ENCODE assay signal across 2 cellular contexts in the genomic region with DNA sequence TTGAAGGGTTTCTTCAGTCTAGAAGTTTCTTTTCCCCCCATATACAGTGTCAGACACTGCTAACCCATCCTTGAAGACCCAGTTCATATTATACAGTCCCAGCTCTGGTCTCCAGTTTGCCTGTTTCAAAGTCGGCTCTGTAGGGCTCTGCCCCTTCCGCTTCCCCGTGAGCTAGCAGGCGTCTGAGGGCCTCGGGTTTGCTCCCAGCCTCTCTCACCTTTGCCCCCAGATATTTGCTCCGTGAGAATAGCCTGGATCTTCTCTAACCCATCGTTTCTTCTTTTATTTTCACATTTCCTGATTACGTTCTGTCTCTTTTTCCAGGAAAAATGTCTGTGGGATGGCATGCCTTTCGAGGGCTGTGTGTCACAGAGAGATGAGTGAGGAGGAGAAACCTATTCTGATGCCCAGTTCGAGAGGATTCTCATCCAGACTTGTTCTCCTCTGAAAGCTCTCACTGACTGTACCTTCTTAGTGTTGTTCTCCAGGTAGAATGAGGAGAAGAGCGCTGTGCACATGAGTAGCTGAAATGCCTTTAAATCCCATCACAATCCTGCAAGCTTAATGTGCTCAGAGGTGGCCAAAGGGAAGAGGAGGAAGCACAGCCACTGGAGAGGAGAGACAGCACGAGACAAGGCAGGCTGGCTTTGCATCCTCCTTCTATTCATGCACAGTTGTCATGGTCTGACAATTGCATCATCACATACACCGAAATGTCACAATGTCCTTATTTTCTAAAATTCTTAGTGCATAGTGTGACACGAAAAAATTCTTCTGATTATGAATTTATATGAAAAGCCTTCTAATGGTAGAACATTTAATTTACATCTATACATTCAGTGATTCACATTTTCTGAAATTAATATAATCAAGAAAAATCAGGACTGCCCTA.
TF ChIP-seq lines count a peak whose summit lies in the region.

No MANE protein-coding gene starts in this region.

TF ChIP-seq in H1, 55 proteins besides CTCF, POLR2A, EP300 and RAD21 (continued from another document):
- TF ChIP-seq, protein P1, sequence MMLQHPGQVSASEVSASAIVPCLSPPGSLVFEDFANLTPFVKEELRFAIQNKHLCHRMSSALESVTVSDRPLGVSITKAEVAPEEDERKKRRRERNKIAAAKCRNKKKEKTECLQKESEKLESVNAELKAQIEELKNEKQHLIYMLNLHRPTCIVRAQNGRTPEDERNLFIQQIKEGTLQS (IDR thresholded peaks at IDR 0.05; ENCODE audit: insufficient read depth, low read depth, low read length), result no peak
- TF ChIP-seq RFX5 (IDR thresholded peaks at IDR 0.05; ENCODE audit: borderline replicate concordance, low read depth, low read length) (no peak), NRF1 (IDR thresholded peaks at IDR 0.05; ENCODE audit: low read depth, low read length) (no peak), GABPA (IDR thresholded peaks at IDR 0.05; ENCODE audit: borderline replicate concordance, insufficient read depth, low read length) (no peak), CBX8 (IDR thresholded peaks at IDR 0.05; ENCODE audit: borderline replicate concordance, low read depth, low read length) (no peak), CBX5 (IDR thresholded peaks at IDR 0.05; ENCODE audit: low read depth, low read length) (no peak), POU5F1 (IDR thresholded peaks at IDR 0.05; ENCODE audit: low read depth, low read length) (no peak), CHD2 (IDR thresholded peaks at IDR 0.05; ENCODE audit: low read length) (no peak), KDM5A (IDR thresholded peaks at IDR 0.05; ENCODE audit: low read length) (no peak), CREB1 (IDR thresholded peaks at IDR 0.05) (no peak), JUND (IDR thresholded peaks at IDR 0.05; ENCODE audit: low read length) (no peak), RBBP5 (IDR thresholded peaks at IDR 0.05; ENCODE audit: borderline replicate concordance, low read depth, low read length) (no peak)
- TF ChIP-seq, protein P2, sequence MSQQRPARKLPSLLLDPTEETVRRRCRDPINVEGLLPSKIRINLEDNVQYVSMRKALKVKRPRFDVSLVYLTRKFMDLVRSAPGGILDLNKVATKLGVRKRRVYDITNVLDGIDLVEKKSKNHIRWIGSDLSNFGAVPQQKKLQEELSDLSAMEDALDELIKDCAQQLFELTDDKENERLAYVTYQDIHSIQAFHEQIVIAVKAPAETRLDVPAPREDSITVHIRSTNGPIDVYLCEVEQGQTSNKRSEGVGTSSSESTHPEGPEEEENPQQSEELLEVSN (IDR thresholded peaks at IDR 0.05), result no peak

TF ChIP-seq in neural cell, 6 proteins besides CTCF, POLR2A, EP300 and RAD21 (continued from another document):
- TF ChIP-seq, protein P3, sequence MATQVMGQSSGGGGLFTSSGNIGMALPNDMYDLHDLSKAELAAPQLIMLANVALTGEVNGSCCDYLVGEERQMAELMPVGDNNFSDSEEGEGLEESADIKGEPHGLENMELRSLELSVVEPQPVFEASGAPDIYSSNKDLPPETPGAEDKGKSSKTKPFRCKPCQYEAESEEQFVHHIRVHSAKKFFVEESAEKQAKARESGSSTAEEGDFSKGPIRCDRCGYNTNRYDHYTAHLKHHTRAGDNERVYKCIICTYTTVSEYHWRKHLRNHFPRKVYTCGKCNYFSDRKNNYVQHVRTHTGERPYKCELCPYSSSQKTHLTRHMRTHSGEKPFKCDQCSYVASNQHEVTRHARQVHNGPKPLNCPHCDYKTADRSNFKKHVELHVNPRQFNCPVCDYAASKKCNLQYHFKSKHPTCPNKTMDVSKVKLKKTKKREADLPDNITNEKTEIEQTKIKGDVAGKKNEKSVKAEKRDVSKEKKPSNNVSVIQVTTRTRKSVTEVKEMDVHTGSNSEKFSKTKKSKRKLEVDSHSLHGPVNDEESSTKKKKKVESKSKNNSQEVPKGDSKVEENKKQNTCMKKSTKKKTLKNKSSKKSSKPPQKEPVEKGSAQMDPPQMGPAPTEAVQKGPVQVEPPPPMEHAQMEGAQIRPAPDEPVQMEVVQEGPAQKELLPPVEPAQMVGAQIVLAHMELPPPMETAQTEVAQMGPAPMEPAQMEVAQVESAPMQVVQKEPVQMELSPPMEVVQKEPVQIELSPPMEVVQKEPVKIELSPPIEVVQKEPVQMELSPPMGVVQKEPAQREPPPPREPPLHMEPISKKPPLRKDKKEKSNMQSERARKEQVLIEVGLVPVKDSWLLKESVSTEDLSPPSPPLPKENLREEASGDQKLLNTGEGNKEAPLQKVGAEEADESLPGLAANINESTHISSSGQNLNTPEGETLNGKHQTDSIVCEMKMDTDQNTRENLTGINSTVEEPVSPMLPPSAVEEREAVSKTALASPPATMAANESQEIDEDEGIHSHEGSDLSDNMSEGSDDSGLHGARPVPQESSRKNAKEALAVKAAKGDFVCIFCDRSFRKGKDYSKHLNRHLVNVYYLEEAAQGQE (IDR thresholded peaks at IDR 0.05; ENCODE audit: borderline replicate concordance), result no peak
- TF ChIP-seq TAF1 (IDR thresholded peaks at IDR 0.05; ENCODE audit: low read depth) (no peak), MXI1 (conservative IDR thresholded peaks at IDR 0.05; ENCODE audit: poor library complexity, severe bottlenecking) (no peak)
